36 cellular contexts compared by ENCODE assay signal in the genomic region with DNA sequence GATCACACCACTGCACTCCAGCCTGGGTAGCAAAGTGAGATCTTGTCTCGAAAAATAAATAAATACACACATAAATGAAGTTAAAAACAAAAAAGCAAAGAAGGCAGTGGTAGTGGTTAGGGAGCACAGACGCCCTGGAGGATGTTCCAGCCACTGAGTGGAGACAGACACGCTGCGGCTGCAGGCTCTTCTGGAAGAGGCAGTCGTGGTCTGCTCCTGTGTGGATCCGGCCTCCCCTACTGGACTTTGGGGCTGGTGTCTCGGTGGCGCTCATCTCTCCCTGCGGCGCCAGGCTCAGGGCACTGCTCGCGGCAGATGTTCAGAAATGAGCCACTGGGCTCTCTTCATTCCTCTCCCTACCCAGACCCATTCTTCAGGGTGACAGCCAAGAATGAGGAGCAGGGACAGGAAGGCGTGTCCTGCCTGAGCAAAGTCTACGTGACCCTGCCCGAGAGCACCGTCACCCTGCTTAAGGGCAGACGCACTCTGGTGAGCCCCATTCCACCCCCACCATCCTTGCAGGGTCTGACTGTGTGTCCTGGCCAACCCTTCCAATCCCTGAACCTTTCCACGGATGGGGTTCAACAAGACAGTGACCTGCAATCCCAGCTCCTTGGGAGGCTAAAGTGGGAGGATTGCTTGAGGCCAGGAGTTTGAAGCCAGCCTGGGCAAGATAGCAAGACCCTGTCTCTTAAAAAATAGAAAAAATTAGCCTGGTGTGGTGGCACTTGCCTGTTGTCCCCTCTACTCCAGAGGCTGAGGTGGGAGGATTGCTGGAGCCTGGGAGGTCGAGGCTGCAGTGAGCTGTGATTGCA. TPM values are rescaled to one million over a fixed set of nuclear protein-coding genes. Genes with fewer than 3 reads are reported as not detected.
"Had no signal": no experiment of that assay in that cellular context is flagged by ENCODE, and none has a peak within 500 bp of the region (broad histone marks: within the 10 kb centered on the region; RNA-seq: fewer than 3 reads in every experiment).

No MANE protein-coding gene starts in this region.

- ATAC-seq: activated CD8-positive, alpha-beta T cell treated with anti-CD3 and anti-CD28 coated beads for 36 hours; activated T-cell treated with anti-CD3 and anti-CD28 coated beads, Interleukin-2, amount 50 U/mL, for 72 hours; activated T-helper 17 cell treated with anti-CD3 and anti-CD28 coated beads, Interleukin-2, amount 50 U/mL, for 72 hours; PC-3; Right ventricle myocardium inferior had no signal

- DNase-seq: activated CD4-positive, alpha-beta T cell treated with anti-CD3 and anti-CD28 coated beads, Interleukin-2, amount 10 ng/mL, durations not matched to agents 24 days and 14 days; activated CD4-positive, alpha-beta T cell treated with anti-CD3 and anti-CD28 coated beads, Interleukin-2, amount 50 U/mL, for 4 hours; activated CD8-positive, alpha-beta T cell treated with anti-CD3 and anti-CD28 coated beads for 36 hours; activated effector memory CD4-positive, alpha-beta T cell treated with anti-CD3 and anti-CD28 coated beads, Interleukin-2, amount 50 U/mL, for 16 hours; activated naive CD4-positive, alpha-beta T cell; activated naive CD8-positive, alpha-beta T cell treated with anti-CD3 and anti-CD28 coated beads, Interleukin-2, amount 10 ng/mL, durations not matched to agents 7 days and 5 days; activated T-cell treated with anti-CD3 and anti-CD28 coated beads, Interleukin-2, amount 50 U/mL, for 1 hour; activated T-cell treated with anti-CD3 and anti-CD28 coated beads, Interleukin-2, amount 50 U/mL, for 72 hours; amygdala; NCI-H1048; NCI-H1105 treated with DMSO at 0.1 percent for 48 hours; NCI-H1436; NCI-H1694; NCI-H1930; NCI-H2081 treated with DMSO at 0.1 percent for 48 hours; NCI-H226; NCI-H446 treated with DMSO at 0.1 percent for 48 hours; NCI-H524; NCI-H69; NCI-H82; NK-92 treated with Interleukin-12 subunit alpha and Interleukin-12 subunit beta, amount 100 ng/mL, for 24 hours; PC-3; SIG-M5; T1000; WERI-Rb-1 had no signal

- H3K4me3 ChIP-seq: ascending aorta, cardiac muscle cell had no signal

- H3K4me1 ChIP-seq: ascending aorta had no signal

- H3K27me3 ChIP-seq: ascending aorta, cardiac muscle cell had no signal

- H3K36me3 ChIP-seq: ascending aorta, cardiac muscle cell, WERI-Rb-1 had no signal

- H3K9me3 ChIP-seq: ascending aorta had no signal

- H3K27ac ChIP-seq: ascending aorta, cardiac muscle cell, RWPE1, WERI-Rb-1 had no signal

RNA-seq across cellular contexts. Expression of a gene that starts 26.2 kb away (rescaled TPM):
- total RNA-seq: activated CD4-positive, alpha-beta T cell treated with anti-CD3 and anti-CD28 coated beads, Interleukin-2, amount 10 ng/mL, durations not matched to agents 24 days and 14 days; activated CD8-positive, alpha-beta memory T cell treated with anti-CD3 and anti-CD28 coated beads for 36 hours; activated CD8-positive, alpha-beta T cell treated with anti-CD3 and anti-CD28 coated beads for 36 hours; activated naive CD8-positive, alpha-beta T cell treated with anti-CD3 and anti-CD28 coated beads, Interleukin-2, amount 10 ng/mL, durations not matched to agents 7 days and 5 days; activated T-cell treated with anti-CD3 and anti-CD28 coated beads, Interleukin-2, amount 50 U/mL, for 72 hours; activated T-helper 17 cell treated with anti-CD3 and anti-CD28 coated beads, Interleukin-2, amount 50 U/mL, for 72 hours; ascending aorta; cardiac muscle cell; chondrocyte; MCF 10A; PC-3; Right ventricle myocardium inferior; SK-MEL-5; T-helper 1 cell treated with Interleukin-12 subunit alpha and Interleukin-12 subunit beta and Interleukin-4 antibody, amounts not matched to agents 30 ng/mL and 1 ng/mL, for 36 hours; T-helper 2 cell treated with Interferon-gamma antibody and Interleukin-4, amounts not matched to agents 100 ng/mL and 5 ng/mL, for 36 hours had no signal
- polyA plus RNA-seq: cardiac muscle cell had no signal

RNA-seq across cellular contexts. Expression of a gene that starts 39.3 kb away (rescaled TPM):
- total RNA-seq: activated CD8-positive, alpha-beta T cell treated with anti-CD3 and anti-CD28 coated beads for 36 hours; activated T-helper 17 cell treated with anti-CD3 and anti-CD28 coated beads, Interleukin-2, amount 50 U/mL, for 72 hours; ascending aorta; cardiac muscle cell; chondrocyte; MCF 10A; PC-3; Right ventricle myocardium inferior; T-helper 1 cell treated with Interleukin-12 subunit alpha and Interleukin-12 subunit beta and Interleukin-4 antibody, amounts not matched to agents 30 ng/mL and 1 ng/mL, for 36 hours; T-helper 2 cell treated with Interferon-gamma antibody and Interleukin-4, amounts not matched to agents 100 ng/mL and 5 ng/mL, for 36 hours had no signal
